ENCODE assay signal across 1 cellular context in the genomic region with DNA sequence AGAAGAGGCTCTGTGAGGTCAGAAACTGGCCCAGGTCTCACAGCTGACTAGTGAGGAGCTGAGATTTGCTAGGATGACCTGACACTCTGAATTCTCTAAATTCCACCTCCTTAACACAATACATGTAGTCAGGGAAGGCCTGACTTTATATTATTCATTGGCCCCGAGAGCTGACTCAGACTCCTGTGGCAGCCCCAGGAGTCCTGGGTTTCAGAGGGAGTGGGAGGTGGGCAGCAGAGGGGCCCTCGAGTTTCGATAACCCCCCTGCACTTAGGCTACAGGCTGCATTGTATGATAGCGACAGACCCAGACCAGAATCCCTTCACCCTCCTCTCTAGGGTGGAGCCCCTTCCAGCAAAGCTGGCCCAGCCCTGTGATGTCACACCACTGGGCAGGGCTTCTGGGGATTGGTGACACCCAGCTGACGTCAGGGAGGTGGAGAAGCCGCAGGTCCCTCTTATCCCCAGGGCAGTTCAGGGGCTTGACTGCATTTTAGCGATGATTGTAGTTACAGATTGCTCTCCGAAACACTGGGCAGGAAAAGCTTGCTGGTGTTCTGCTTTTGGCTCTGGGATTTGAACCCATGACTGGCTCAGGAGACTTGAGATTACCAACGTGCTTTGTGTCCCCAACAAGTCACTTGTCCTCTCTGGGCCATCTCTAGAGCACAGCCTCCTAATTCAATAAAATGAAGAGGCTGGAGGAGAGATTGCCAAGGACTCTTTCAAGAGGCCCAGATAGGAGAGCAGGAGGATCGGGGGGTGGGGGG.
TF ChIP-seq lines count a peak whose summit lies in the region.

No MANE protein-coding gene starts in this region.

TF ChIP-seq in K562, 482 proteins besides CTCF, POLR2A, EP300 and RAD21 (continued from another document and continues in another):
- TF ChIP-seq, protein P1, sequence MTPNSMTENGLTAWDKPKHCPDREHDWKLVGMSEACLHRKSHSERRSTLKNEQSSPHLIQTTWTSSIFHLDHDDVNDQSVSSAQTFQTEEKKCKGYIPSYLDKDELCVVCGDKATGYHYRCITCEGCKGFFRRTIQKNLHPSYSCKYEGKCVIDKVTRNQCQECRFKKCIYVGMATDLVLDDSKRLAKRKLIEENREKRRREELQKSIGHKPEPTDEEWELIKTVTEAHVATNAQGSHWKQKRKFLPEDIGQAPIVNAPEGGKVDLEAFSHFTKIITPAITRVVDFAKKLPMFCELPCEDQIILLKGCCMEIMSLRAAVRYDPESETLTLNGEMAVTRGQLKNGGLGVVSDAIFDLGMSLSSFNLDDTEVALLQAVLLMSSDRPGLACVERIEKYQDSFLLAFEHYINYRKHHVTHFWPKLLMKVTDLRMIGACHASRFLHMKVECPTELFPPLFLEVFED (CRISPR knock-in tag; conservative IDR thresholded peaks at IDR 0.05) = no peak
- TF ChIP-seq TOE1 (IDR thresholded peaks at IDR 0.05; ENCODE audit: borderline replicate concordance) = peak; percentile 34; the same call in 1 of the 2 replicates
- TF ChIP-seq TOE1 (CRISPR knock-in tag; IDR thresholded peaks at IDR 0.05; ENCODE audit: borderline replicate concordance, low read depth) = no peak
- TF ChIP-seq BCL6 (CRISPR knock-in tag; IDR thresholded peaks at IDR 0.05) = no peak
- TF ChIP-seq, protein P2, sequence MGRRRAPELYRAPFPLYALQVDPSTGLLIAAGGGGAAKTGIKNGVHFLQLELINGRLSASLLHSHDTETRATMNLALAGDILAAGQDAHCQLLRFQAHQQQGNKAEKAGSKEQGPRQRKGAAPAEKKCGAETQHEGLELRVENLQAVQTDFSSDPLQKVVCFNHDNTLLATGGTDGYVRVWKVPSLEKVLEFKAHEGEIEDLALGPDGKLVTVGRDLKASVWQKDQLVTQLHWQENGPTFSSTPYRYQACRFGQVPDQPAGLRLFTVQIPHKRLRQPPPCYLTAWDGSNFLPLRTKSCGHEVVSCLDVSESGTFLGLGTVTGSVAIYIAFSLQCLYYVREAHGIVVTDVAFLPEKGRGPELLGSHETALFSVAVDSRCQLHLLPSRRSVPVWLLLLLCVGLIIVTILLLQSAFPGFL (CRISPR knock-in tag; IDR thresholded peaks at IDR 0.05) = no peak
- TF ChIP-seq ZNF212 (CRISPR knock-in tag; IDR thresholded peaks at IDR 0.05) = no peak
- no peak for TF ChIP-seq SRSF9 (IDR thresholded peaks at IDR 0.05; ENCODE audit: borderline replicate concordance, low read depth, low read length)
- no peak for TF ChIP-seq FIP1L1 (IDR thresholded peaks at IDR 0.05; ENCODE audit: low read depth, low read length, poor library complexity, severe bottlenecking)
- no peak for TF ChIP-seq ZKSCAN1 (IDR thresholded peaks at IDR 0.05; ENCODE audit: low read depth, low read length)
- no peak for TF ChIP-seq MYNN (IDR thresholded peaks at IDR 0.05)
- no peak for TF ChIP-seq MYNN (CRISPR knock-in tag; IDR thresholded peaks at IDR 0.05)
- TF ChIP-seq, protein P3, sequence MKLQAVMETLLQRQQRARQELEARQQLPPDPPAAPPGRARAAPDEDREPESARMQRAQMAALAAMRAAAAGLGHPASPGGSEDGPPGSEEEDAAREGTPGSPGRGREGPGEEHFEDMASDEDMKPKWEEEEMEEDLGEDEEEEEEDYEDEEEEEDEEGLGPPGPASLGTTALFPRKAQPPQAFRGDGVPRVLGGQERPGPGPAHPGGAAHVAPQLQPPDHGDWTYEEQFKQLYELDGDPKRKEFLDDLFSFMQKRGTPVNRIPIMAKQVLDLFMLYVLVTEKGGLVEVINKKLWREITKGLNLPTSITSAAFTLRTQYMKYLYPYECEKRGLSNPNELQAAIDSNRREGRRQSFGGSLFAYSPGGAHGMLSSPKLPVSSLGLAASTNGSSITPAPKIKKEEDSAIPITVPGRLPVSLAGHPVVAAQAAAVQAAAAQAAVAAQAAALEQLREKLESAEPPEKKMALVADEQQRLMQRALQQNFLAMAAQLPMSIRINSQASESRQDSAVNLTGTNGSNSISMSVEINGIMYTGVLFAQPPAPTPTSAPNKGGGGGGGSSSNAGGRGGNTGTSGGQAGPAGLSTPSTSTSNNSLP (IDR thresholded peaks at IDR 0.05; ENCODE audit: borderline replicate concordance, low read depth, low read length) = no peak
- TF ChIP-seq ZNF57 (CRISPR knock-in tag; IDR thresholded peaks at IDR 0.05) = no peak
- TF ChIP-seq ATF7 (IDR thresholded peaks at IDR 0.05) = peak; percentile 95
- TF ChIP-seq JUN (IDR thresholded peaks at IDR 0.05; ENCODE audit: borderline replicate concordance, low read depth, low read length) = peak; percentile 43; the same call in 1 of the 2 replicates
- TF ChIP-seq JUN (CRISPR knock-in tag; IDR thresholded peaks at IDR 0.05; ENCODE audit: borderline replicate concordance) = no peak
- TF ChIP-seq, protein P4, sequence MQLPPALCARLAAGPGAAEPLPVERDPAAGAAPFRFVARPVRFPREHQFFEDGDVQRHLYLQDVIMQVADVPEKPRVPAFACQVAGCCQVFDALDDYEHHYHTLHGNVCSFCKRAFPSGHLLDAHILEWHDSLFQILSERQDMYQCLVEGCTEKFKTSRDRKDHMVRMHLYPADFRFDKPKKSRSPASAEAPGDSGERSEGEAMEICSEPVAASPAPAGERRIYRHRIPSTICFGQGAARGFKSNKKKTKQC (CRISPR knock-in tag; IDR thresholded peaks at IDR 0.05) = no peak; the same call in 1 of the 2 replicates
- TF ChIP-seq, protein P5, sequence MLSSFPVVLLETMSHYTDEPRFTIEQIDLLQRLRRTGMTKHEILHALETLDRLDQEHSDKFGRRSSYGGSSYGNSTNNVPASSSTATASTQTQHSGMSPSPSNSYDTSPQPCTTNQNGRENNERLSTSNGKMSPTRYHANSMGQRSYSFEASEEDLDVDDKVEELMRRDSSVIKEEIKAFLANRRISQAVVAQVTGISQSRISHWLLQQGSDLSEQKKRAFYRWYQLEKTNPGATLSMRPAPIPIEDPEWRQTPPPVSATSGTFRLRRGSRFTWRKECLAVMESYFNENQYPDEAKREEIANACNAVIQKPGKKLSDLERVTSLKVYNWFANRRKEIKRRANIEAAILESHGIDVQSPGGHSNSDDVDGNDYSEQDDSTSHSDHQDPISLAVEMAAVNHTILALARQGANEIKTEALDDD (IDR thresholded peaks at IDR 0.05) = 0 out of 2 replicates have a peak, but pooled peaks have one; percentile 23
- TF ChIP-seq ZNF239 (CRISPR knock-in tag; IDR thresholded peaks at IDR 0.05) = no peak
- TF ChIP-seq, protein P6, sequence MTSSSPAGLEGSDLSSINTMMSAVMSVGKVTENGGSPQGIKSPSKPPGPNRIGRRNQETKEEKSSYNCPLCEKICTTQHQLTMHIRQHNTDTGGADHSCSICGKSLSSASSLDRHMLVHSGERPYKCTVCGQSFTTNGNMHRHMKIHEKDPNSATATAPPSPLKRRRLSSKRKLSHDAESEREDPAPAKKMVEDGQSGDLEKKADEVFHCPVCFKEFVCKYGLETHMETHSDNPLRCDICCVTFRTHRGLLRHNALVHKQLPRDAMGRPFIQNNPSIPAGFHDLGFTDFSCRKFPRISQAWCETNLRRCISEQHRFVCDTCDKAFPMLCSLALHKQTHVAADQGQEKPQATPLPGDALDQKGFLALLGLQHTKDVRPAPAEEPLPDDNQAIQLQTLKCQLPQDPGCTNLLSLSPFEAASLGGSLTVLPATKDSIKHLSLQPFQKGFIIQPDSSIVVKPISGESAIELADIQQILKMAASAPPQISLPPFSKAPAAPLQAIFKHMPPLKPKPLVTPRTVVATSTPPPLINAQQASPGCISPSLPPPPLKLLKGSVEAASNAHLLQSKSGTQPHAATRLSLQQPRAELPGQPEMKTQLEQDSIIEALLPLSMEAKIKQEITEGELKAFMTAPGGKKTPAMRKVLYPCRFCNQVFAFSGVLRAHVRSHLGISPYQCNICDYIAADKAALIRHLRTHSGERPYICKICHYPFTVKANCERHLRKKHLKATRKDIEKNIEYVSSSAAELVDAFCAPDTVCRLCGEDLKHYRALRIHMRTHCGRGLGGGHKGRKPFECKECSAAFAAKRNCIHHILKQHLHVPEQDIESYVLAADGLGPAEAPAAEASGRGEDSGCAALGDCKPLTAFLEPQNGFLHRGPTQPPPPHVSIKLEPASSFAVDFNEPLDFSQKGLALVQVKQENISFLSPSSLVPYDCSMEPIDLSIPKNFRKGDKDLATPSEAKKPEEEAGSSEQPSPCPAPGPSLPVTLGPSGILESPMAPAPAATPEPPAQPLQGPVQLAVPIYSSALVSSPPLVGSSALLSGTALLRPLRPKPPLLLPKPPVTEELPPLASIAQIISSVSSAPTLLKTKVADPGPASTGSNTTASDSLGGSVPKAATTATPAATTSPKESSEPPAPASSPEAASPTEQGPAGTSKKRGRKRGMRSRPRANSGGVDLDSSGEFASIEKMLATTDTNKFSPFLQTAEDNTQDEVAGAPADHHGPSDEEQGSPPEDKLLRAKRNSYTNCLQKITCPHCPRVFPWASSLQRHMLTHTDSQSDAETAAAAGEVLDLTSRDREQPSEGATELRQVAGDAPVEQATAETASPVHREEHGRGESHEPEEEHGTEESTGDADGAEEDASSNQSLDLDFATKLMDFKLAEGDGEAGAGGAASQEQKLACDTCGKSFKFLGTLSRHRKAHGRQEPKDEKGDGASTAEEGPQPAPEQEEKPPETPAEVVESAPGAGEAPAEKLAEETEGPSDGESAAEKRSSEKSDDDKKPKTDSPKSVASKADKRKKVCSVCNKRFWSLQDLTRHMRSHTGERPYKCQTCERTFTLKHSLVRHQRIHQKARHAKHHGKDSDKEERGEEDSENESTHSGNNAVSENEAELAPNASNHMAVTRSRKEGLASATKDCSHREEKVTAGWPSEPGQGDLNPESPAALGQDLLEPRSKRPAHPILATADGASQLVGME (CRISPR knock-in tag; IDR thresholded peaks at IDR 0.05) = no peak
- no peak for TF ChIP-seq ZNF133 (CRISPR knock-in tag; IDR thresholded peaks at IDR 0.05)
- no peak for TF ChIP-seq ZNF444 (CRISPR knock-in tag; IDR thresholded peaks at IDR 0.05)
- no peak for TF ChIP-seq CCNT2 (IDR thresholded peaks at IDR 0.05; ENCODE audit: borderline replicate concordance, extremely low read depth, insufficient read length, low read depth, low read length)
- no peak for TF ChIP-seq HMGN3 (IDR thresholded peaks at IDR 0.05; ENCODE audit: borderline replicate concordance, extremely low read depth, insufficient read length, low read depth, low read length)
- no peak for TF ChIP-seq BRCA1 (IDR thresholded peaks at IDR 0.05)
- no peak for TF ChIP-seq BRCA1 (CRISPR knock-in tag; IDR thresholded peaks at IDR 0.05)
- TF ChIP-seq, protein P7, sequence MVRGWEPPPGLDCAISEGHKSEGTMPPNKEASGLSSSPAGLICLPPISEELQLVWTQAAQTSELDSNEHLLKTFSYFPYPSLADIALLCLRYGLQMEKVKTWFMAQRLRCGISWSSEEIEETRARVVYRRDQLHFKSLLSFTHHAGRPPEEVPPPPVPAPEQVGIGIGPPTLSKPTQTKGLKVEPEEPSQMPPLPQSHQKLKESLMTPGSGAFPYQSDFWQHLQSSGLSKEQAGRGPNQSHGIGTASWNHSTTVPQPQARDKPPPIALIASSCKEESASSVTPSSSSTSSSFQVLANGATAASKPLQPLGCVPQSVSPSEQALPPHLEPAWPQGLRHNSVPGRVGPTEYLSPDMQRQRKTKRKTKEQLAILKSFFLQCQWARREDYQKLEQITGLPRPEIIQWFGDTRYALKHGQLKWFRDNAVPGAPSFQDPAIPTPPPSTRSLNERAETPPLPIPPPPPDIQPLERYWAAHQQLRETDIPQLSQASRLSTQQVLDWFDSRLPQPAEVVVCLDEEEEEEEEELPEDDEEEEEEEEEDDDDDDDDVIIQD (CRISPR knock-in tag; IDR thresholded peaks at IDR 0.05) = no peak
- TF ChIP-seq ZNF79 (CRISPR knock-in tag; IDR thresholded peaks at IDR 0.05; ENCODE audit: low read depth) = no peak
- TF ChIP-seq KLF10 (CRISPR knock-in tag; IDR thresholded peaks at IDR 0.05) = no peak
- TF ChIP-seq RBM25 (IDR thresholded peaks at IDR 0.05; ENCODE audit: low read depth, low read length, severe bottlenecking) = peak; percentile 61
- TF ChIP-seq, protein P8, sequence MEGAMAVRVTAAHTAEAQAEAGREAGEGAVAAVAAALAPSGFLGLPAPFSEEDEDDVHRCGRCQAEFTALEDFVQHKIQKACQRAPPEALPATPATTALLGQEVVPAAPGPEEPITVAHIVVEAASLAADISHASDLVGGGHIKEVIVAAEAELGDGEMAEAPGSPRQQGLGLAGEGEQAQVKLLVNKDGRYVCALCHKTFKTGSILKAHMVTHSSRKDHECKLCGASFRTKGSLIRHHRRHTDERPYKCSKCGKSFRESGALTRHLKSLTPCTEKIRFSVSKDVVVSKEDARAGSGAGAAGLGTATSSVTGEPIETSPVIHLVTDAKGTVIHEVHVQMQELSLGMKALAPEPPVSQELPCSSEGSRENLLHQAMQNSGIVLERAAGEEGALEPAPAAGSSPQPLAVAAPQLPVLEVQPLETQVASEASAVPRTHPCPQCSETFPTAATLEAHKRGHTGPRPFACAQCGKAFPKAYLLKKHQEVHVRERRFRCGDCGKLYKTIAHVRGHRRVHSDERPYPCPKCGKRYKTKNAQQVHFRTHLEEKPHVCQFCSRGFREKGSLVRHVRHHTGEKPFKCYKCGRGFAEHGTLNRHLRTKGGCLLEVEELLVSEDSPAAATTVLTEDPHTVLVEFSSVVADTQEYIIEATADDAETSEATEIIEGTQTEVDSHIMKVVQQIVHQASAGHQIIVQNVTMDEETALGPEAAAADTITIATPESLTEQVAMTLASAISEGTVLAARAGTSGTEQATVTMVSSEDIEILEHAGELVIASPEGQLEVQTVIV (CRISPR knock-in tag; IDR thresholded peaks at IDR 0.05; ENCODE audit: borderline replicate concordance) = no peak
- peak; percentile 27; the same call in 1 of the 2 replicates for TF ChIP-seq CXXC5 (CRISPR knock-in tag; IDR thresholded peaks at IDR 0.05)
- no peak for TF ChIP-seq XRCC5 (IDR thresholded peaks at IDR 0.05; ENCODE audit: low read depth, low read length)
- TF ChIP-seq MTA1 (IDR thresholded peaks at IDR 0.05; ENCODE audit: borderline replicate concordance) = 0 out of 2 replicates have a peak, but pooled peaks have one; percentile 16
- no peak for TF ChIP-seq ZNF165 (CRISPR knock-in tag; IDR thresholded peaks at IDR 0.05; ENCODE audit: borderline replicate concordance)
- no peak for TF ChIP-seq HNRNPUL1 (IDR thresholded peaks at IDR 0.05; ENCODE audit: low read length)
- no peak for TF ChIP-seq RBBP5 (IDR thresholded peaks at IDR 0.05; ENCODE audit: borderline replicate concordance, insufficient read depth, low read length, poor library complexity, severe bottlenecking)
- TF ChIP-seq POLR2AphosphoS2 (IDR thresholded peaks at IDR 0.05; ENCODE audit: low read length) = no peak
- no peak for TF ChIP-seq KAT7 (CRISPR knock-in tag; IDR thresholded peaks at IDR 0.05; ENCODE audit: borderline replicate concordance)
- TF ChIP-seq STAT5A (IDR thresholded peaks at IDR 0.05; ENCODE audit: borderline replicate concordance, low read length) = no peak
- TF ChIP-seq DNMT1 (IDR thresholded peaks at IDR 0.05) = no peak
- peak; percentile 40; the same call in 1 of the 2 replicates for TF ChIP-seq TEAD4 (IDR thresholded peaks at IDR 0.05; ENCODE audit: low read length)
- no peak for TF ChIP-seq TEAD4 (CRISPR knock-in tag; IDR thresholded peaks at IDR 0.05; ENCODE audit: borderline replicate concordance)
- TF ChIP-seq FOXJ3 (CRISPR knock-in tag; IDR thresholded peaks at IDR 0.05) = no peak
- TF ChIP-seq BCOR (IDR thresholded peaks at IDR 0.05) = peak; percentile 84
- TF ChIP-seq, protein P9, sequence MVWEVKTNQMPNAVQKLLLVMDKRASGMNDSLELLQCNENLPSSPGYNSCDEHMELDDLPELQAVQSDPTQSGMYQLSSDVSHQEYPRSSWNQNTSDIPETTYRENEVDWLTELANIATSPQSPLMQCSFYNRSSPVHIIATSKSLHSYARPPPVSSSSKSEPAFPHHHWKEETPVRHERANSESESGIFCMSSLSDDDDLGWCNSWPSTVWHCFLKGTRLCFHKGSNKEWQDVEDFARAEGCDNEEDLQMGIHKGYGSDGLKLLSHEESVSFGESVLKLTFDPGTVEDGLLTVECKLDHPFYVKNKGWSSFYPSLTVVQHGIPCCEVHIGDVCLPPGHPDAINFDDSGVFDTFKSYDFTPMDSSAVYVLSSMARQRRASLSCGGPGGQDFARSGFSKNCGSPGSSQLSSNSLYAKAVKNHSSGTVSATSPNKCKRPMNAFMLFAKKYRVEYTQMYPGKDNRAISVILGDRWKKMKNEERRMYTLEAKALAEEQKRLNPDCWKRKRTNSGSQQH (CRISPR knock-in tag; IDR thresholded peaks at IDR 0.05) = no peak
